ENCODE assay signal across 27 cellular contexts in genomic region chr22:39671936-39672335, GRCh38.
DNase-seq lines count a peak whose midpoint lies in the region; ATAC-seq, FAIRE-seq and TF ChIP-seq lines count a peak whose summit lies in the region.
"Had no signal": no experiment of that assay in that cellular context is flagged by ENCODE, and none has a peak within 500 bp of the region (broad histone marks: within the 10 kb centered on the region; RNA-seq: fewer than 3 reads in every experiment).

No MANE protein-coding gene starts in this region.

- no peak overlapping the region for H2AK5ac ChIP-seq in H1 (ENCODE audit: low read depth, low read length)

- H4K91ac ChIP-seq in H1 (replicated peaks; ENCODE audit: insufficient read length, low read length): no peak overlapping the region

- H3K4ac ChIP-seq in H1 (replicated peaks; ENCODE audit: insufficient read length, low read depth, low read length): no peak overlapping the region

- no peak overlapping the region for H3K4me3 Mint-ChIP-seq in endodermal cell
- H3K4me3 Mint-ChIP-seq: CD14-positive monocyte; CD8-positive, alpha-beta memory T cell had no signal

- H2BK120ac ChIP-seq in H1 (replicated peaks; ENCODE audit: low read depth, low read length): no peak overlapping the region

- H4K8ac ChIP-seq in H1 (ENCODE audit: extremely low read depth, insufficient read depth, low read length): no peak overlapping the region

- no peak for FAIRE-seq in H1 (lab: Jason Lieb, UNC)
- FAIRE-seq: A204.1, GM12878, GM12892, GM18507 had no signal

- H3K4me1 ChIP-seq in HEK293 (ENCODE audit: control insufficient read depth, insufficient read depth, low read length) (no peaks in the 10 kb centered on the region), H1 (replicated peaks in 1 of 4; ENCODE audit: control insufficient read depth in 3 of 4, insufficient read depth in 4 of 4, low read length in 3 of 4) (peaks cover 0 to 9% (median 2%) of the 10 kb centered on the region in 4 experiments; a peak in 3 of 7 replicates), endodermal cell (ENCODE audit: control insufficient read depth, insufficient read depth, low read length) (no peaks in the 10 kb centered on the region)
- H3K4me1 ChIP-seq: BE2C had no signal

- no peak for TF ChIP-seq CTCF in HEK293 (tag by site-specific recombination; IDR thresholded peaks at IDR 0.05)
- TF ChIP-seq CTCF in H1 (IDR thresholded peaks at IDR 0.05; ENCODE audit: control extremely low read depth in 1 of 3, insufficient read depth in 1 of 3, low read depth in 1 of 3, low read length in 3 of 3): no peak
- no peak for TF ChIP-seq CTCF in endodermal cell (conservative IDR thresholded peaks at IDR 0.05)

- H3K4me2 ChIP-seq in H1 (ENCODE audit: insufficient read depth in 1 of 2, low read depth in 2 of 2, low read length in 2 of 2): no peak overlapping the region
- H3K4me2 ChIP-seq: BLaER1 had no signal

- DNase-seq in H1 (ENCODE audit: low read depth in 1 of 2, low spot score in 2 of 2) (no peak), endodermal cell (no peak), cerebellar nuclear complex (lab: John Stamatoyannopoulos, UW) (no peak)
- DNase-seq: 8988T; ACHN; BE2C; C1 segment of cervical spinal cord; CD4-positive, CD25-positive, alpha-beta regulatory T cell; CD8-positive, alpha-beta memory T cell; COR-L47; DMS 273 treated with DMSO at 0.1 percent for 48 hours; DMS153; DMS53; DMS79; DND-41; EL; GDM1 had no signal

- no peaks in the 10 kb centered on the region for H3K79me2 ChIP-seq in H1 (ENCODE audit: control insufficient read depth in 1 of 2, insufficient read depth in 2 of 2, low read length in 2 of 2)

- H3K27me3 Mint-ChIP-seq in endodermal cell (ENCODE audit: insufficient read depth): peaks cover 7% of the 10 kb centered on the region
- H3K27me3 Mint-ChIP-seq: CD4-positive, alpha-beta memory T cell had no signal

- H3K23me2 ChIP-seq in H1 (ENCODE audit: low read depth, low read length): peaks cover 4% of the 10 kb centered on the region; the same call in 1 of the 2 replicates

- 89% methylated on average over 3 of the region's 3 CpGs; no CpG with 5 or more reads in 1 of the 2 experiments for WGBS in H1 (ENCODE audit: extremely low coverage in 1 of 2, insufficient coverage in 1 of 2, insufficient read length in 1 of 2, insufficient replicate concordance in 2 of 2, low coverage in 1 of 2, low lambda C conversion rate in 2 of 2, missing lambda C conversion rate in 1 of 2), 2 experiments
- WGBS in endodermal cell (ENCODE audit: insufficient coverage in 1 of 2, insufficient read length in 1 of 2), 2 experiments: 98% methylated on average over 2 of the region's 3 CpGs; no CpG with 5 or more reads in 1 of the 2 experiments

- H3K18ac ChIP-seq in H1 (ENCODE audit: extremely low read depth, low read length): no peak overlapping the region

- H2BK20ac ChIP-seq in H1 (ENCODE audit: low read length): no peak overlapping the region

- peaks cover 32% of the 10 kb centered on the region for H3K9me3 Mint-ChIP-seq in endodermal cell

- no peaks in the 10 kb centered on the region for H3K4me1 Mint-ChIP-seq in endodermal cell
- H3K4me1 Mint-ChIP-seq: CD14-positive monocyte; CD4-positive, CD25-positive, alpha-beta regulatory T cell had no signal

- H3K27ac ChIP-seq in HEK293 (ENCODE audit: extremely low read depth, low read depth, low read length) (no peak overlapping the region), H1 (ENCODE audit: low read depth, low read length) (no peak overlapping the region), temporal lobe (ENCODE audit: low read depth, low read length) (peak overlapping the region; percentile 27), endodermal cell (ENCODE audit: low read depth, low read length) (no peak overlapping the region)
- H3K27ac ChIP-seq: BLaER1 had no signal

- H3K36me3 ChIP-seq in HEK293 (ENCODE audit: control insufficient read depth in 2 of 2, insufficient read depth in 1 of 2, low read length in 2 of 2) (no peaks in the 10 kb centered on the region), H1 (ENCODE audit: control insufficient read depth in 2 of 4, insufficient read depth in 4 of 4, low read length in 3 of 4) (peaks cover 0 to 9% (median 2%) of the 10 kb centered on the region in 4 experiments; a peak in 3 of 8 replicates), endodermal cell (ENCODE audit: control insufficient read depth, insufficient read depth, low read length) (no peaks in the 10 kb centered on the region)
- H3K36me3 ChIP-seq: BE2C, BLaER1 had no signal

- no peak overlapping the region for H3K23ac ChIP-seq in H1 (ENCODE audit: insufficient read length)

- H2AFZ ChIP-seq in H1 (ENCODE audit: low read length): no peak overlapping the region

- H3K27ac Mint-ChIP-seq in endodermal cell: no peak overlapping the region
- H3K27ac Mint-ChIP-seq: CD4-positive, CD25-positive, alpha-beta regulatory T cell had no signal

- H3K9ac ChIP-seq in H1 (replicated peaks in 1 of 4; ENCODE audit: extremely low read depth in 1 of 4, low read depth in 3 of 4, low read length in 3 of 4): no peak overlapping the region
- no peak overlapping the region for H3K9ac ChIP-seq in endodermal cell (ENCODE audit: extremely low read depth, low read length, poor library complexity, severe bottlenecking)
- H3K9ac ChIP-seq: BLaER1 had no signal

- CTCF ChIA-PET in HEK293 (lab: Yijun Ruan, JAX) (interaction anchor here (0.6 to 0.7 kb wide), 2 partner anchors 364 to 459 kb away, joined by 4 to 5 read pairs; no protein-coding TSS in a partner anchor), H1 (lab: Charles Lee; ENCODE audit: partially characterized antibody) (interaction anchor here (1.2 kb wide), 1 partner anchor 16 kb away, joined by 6 read pairs; no protein-coding TSS in a partner anchor)

- TF ChIP-seq POLR2A in H1 (IDR thresholded peaks at IDR 0.05; ENCODE audit: control extremely low read depth in 1 of 2, low read depth in 2 of 2, low read length in 2 of 2): no peak

- no peak overlapping the region for H4K5ac ChIP-seq in H1 (ENCODE audit: insufficient read length, low read depth, low read length)

- peaks cover 33% of the 10 kb centered on the region for H3K36me3 Mint-ChIP-seq in endodermal cell (ENCODE audit: low read depth)
- H3K36me3 Mint-ChIP-seq: CD14-positive monocyte had no signal

- no peak overlapping the region for H2BK15ac ChIP-seq in H1 (ENCODE audit: low read length)

- TF ChIP-seq RAD21 in H1 (IDR thresholded peaks at IDR 0.05 in 1 of 2, conservative IDR thresholded peaks at IDR 0.05 in 1 of 2; ENCODE audit: low read depth in 2 of 2, low read length in 2 of 2): no peak

- H3K56ac ChIP-seq in H1 (replicated peaks; ENCODE audit: insufficient read length, low read depth, low read length): no peak overlapping the region

- no peak for ATAC-seq in HG02642 (IDR thresholded peaks at IDR 0.05; ENCODE audit: poor library complexity, unreplicated experiment)
- ATAC-seq: GM12878 had no signal

- H4K20me1 ChIP-seq in H1 (replicated peaks in 1 of 2; ENCODE audit: control insufficient read depth in 1 of 2, insufficient read depth in 2 of 2, low read length in 2 of 2): no peaks in the 10 kb centered on the region
- H4K20me1 ChIP-seq: BLaER1 had no signal

- POLR2A ChIA-PET in HEK293 (lab: Yijun Ruan, JAX): no interaction called here
- POLR2A ChIA-PET in H1 (lab: Charles Lee; ENCODE audit: partially characterized antibody): no interaction called here

- H3K4me3 ChIP-seq in HEK293 (ENCODE audit: low read depth, low read length) (no peak overlapping the region), H1 (ENCODE audit: extremely low read depth in 1 of 4, insufficient read depth in 2 of 4, low read depth in 3 of 4, low read length in 4 of 4) (no peak overlapping the region), endodermal cell (ENCODE audit: low read length) (no peak overlapping the region)
- H3K4me3 ChIP-seq: BLaER1, GM12878 had no signal

- no peak overlapping the region for H2BK5ac ChIP-seq in H1 (ENCODE audit: low read depth, low read length)

- H3K27me3 ChIP-seq in H1 (replicated peaks in 1 of 4; ENCODE audit: control insufficient read depth in 3 of 4, extremely low read depth in 1 of 4, insufficient read depth in 3 of 4, low read length in 3 of 4): no peaks in the 10 kb centered on the region
- H3K27me3 ChIP-seq in endodermal cell (ENCODE audit: control insufficient read depth, insufficient read depth, low read length, poor library complexity, severe bottlenecking): no peaks in the 10 kb centered on the region
- H3K27me3 ChIP-seq: BE2C, BLaER1 had no signal

- H3K79me1 ChIP-seq in H1 (ENCODE audit: low read depth, low read length): no peaks in the 10 kb centered on the region

- no peak overlapping the region for H2BK12ac ChIP-seq in H1 (ENCODE audit: low read depth, low read length)

- H3K9me3 ChIP-seq in HEK293 (ENCODE audit: control insufficient read depth, insufficient read depth, low read depth, low read length) (no peaks in the 10 kb centered on the region), H1 (ENCODE audit: insufficient read depth in 2 of 2, low read depth in 1 of 2, low read length in 1 of 2) (peaks cover 12 to 18% of the 10 kb centered on the region in 2 experiments), endodermal cell (ENCODE audit: control insufficient read depth, low read length) (peaks cover 19% of the 10 kb centered on the region)
- H3K9me3 ChIP-seq: BE2C had no signal

- no peak overlapping the region for H3K14ac ChIP-seq in H1 (ENCODE audit: insufficient read length)

- TF ChIP-seq EP300 in H1 (IDR thresholded peaks at IDR 0.05; ENCODE audit: borderline replicate concordance in 1 of 2, low read depth in 2 of 2, low read length in 2 of 2): no peak

TF ChIP-seq in HEK293, 187 proteins besides CTCF, POLR2A, EP300 and RAD21 (continues in another document):
- TF ChIP-seq ZNF426 (tag by site-specific recombination; IDR thresholded peaks at IDR 0.05) (no peak), ZNF654 (tag by site-specific recombination; IDR thresholded peaks at IDR 0.05; ENCODE audit: low read depth) (no peak), OSR2 (tag by site-specific recombination; IDR thresholded peaks at IDR 0.05) (no peak)

TF ChIP-seq in H1, 55 proteins besides CTCF, POLR2A, EP300 and RAD21:
- TF ChIP-seq KDM1A (IDR thresholded peaks at IDR 0.05; ENCODE audit: borderline replicate concordance, low read length) (peak; percentile 49; the same call in 1 of the 2 replicates), RNF2 (IDR thresholded peaks at IDR 0.05; ENCODE audit: borderline replicate concordance, low read depth, low read length, missing control alignments, poor library complexity, severe bottlenecking) (no peak), GTF2F1 (IDR thresholded peaks at IDR 0.05; ENCODE audit: borderline replicate concordance, low read depth, low read length) (no peak), SIN3A (conservative IDR thresholded peaks at IDR 0.05 in 1 of 2, IDR thresholded peaks at IDR 0.05 in 1 of 2; ENCODE audit: low read depth in 1 of 2, low read length in 2 of 2) (no peak)
